In the genomic region with DNA sequence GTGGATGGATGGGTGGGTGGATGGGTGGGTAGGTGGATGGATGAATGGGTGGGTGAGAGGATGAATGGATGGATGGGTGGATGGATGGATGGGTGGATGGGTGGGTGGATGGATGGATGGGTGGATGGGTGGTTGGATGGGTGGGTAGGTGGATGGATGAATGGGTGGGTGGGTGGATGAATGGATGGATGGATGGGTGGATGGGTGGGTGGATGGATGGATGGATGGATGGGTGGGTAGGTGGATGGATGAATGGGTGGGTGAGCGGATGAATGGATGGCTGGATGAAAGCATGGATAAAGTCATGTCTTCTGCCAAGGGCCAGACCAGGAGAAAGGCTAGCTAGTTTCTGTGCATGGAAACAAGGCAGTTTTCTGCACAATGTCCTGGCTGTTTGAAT, we compare ENCODE assay signal across 20 cellular contexts. TPM values are rescaled to one million over a fixed set of nuclear protein-coding genes. Genes with fewer than 3 reads are reported as not detected.
"Had no signal": no experiment of that assay in that cellular context is flagged by ENCODE, and none has a peak within 500 bp of the region (broad histone marks: within the 10 kb centered on the region; RNA-seq: fewer than 3 reads in every experiment).

No MANE protein-coding gene starts in this region.

RNA-seq across cellular contexts. Expression of a gene that starts 35.8 kb away (rescaled TPM):
- total RNA-seq: kidney, left colon, left lobe of liver, left lung, left ventricle myocardium superior, liver, lower leg skin, lower lobe of right lung, lung microvascular endothelial cell, mesenteric fat pad, mononuclear cell, mucosa of descending colon, mucosa of gallbladder, myocyte had no signal
- polyA plus RNA-seq: immature natural killer cell, keratinocyte, liver, mammary epithelial cell had no signal

RNA-seq across cellular contexts. Expression of a gene that starts 46.9 kb away (rescaled TPM):
- total RNA-seq: hepatocyte, kidney epithelial cell, left colon, left lobe of liver, liver, lower leg skin, mammary epithelial cell, mesenteric fat pad, mesothelial cell of epicardium, mononuclear cell, mucosa of gallbladder had no signal
- polyA plus RNA-seq: immature natural killer cell, keratinocyte, mammary epithelial cell had no signal
